In genomic region chr16:89686520-89687091, GRCh38 we compare ENCODE assay signal across 8 cellular contexts. TPM values are rescaled to one million over a fixed set of nuclear protein-coding genes. Genes with fewer than 3 reads are reported as not detected.
DNase-seq lines count a peak whose midpoint lies in the region; ATAC-seq and TF ChIP-seq lines count a peak whose summit lies in the region.

Gene CDK10, plus strand, starts transcription at chr16:89686689. Its CDS starts 22 bp downstream, at chr16:89686711.

- in situ Hi-C loops in KBM-7 (cut with MboI; ENCODE audit: low pct_unique_long_range_greater_than_20kb, low sequenced_read_pairs): no loop called here

- H3K4me2 ChIP-seq in fibroblast of lung (ENCODE audit: extremely low read depth, insufficient read depth, low read length): peak within 1 kb of the TSS; percentile 86

- H3K9me3 Mint-ChIP-seq in activated T-helper 17 cell treated with anti-CD3 and anti-CD28 coated beads, Interleukin-2, amount 50 U/mL, for 72 hours: no peaks in the 10 kb centered on the region
- H3K9me3 Mint-ChIP-seq in naive thymus-derived CD8-positive, alpha-beta T cell: no peaks in the 10 kb centered on the region

- H4K20me1 ChIP-seq in fibroblast of lung (ENCODE audit: control insufficient read depth, extremely low read depth, insufficient read depth, low read length): no peaks in the 10 kb centered on the region

- H3K36me3 Mint-ChIP-seq in activated T-helper 17 cell treated with anti-CD3 and anti-CD28 coated beads, Interleukin-2, amount 50 U/mL, for 72 hours (ENCODE audit: low read depth): peaks cover 20% of the 10 kb centered on the region
- peaks cover 0 to 20% (median 0%) of the 10 kb centered on the region in 3 donors for H3K36me3 Mint-ChIP-seq in naive thymus-derived CD8-positive, alpha-beta T cell

- H3K4me1 Mint-ChIP-seq in activated T-helper 17 cell treated with anti-CD3 and anti-CD28 coated beads, Interleukin-2, amount 50 U/mL, for 72 hours: peaks cover 11% of the 10 kb centered on the region
- peaks cover 8 to 25% (median 15%) of the 10 kb centered on the region in 4 donors for H3K4me1 Mint-ChIP-seq in naive thymus-derived CD8-positive, alpha-beta T cell

- H3K27me3 Mint-ChIP-seq in activated T-helper 17 cell treated with anti-CD3 and anti-CD28 coated beads, Interleukin-2, amount 50 U/mL, for 72 hours: no peaks in the 10 kb centered on the region
- no peaks in the 10 kb centered on the region for H3K27me3 Mint-ChIP-seq in naive thymus-derived CD8-positive, alpha-beta T cell

- H3K27me3 ChIP-seq in fibroblast of lung (ENCODE audit: control insufficient read depth, insufficient read depth, low read length): no peaks in the 10 kb centered on the region

- peaks cover 10% of the 10 kb centered on the region for H3K36me3 ChIP-seq in fibroblast of lung (ENCODE audit: control insufficient read depth, insufficient read depth, low read length)

- peak within 1 kb of the TSS; percentile 88 for H3K27ac Mint-ChIP-seq in activated T-helper 17 cell treated with anti-CD3 and anti-CD28 coated beads, Interleukin-2, amount 50 U/mL, for 72 hours
- peak within 1 kb of the TSS; percentile 22 to 96 (median 92) for H3K27ac Mint-ChIP-seq in naive thymus-derived CD8-positive, alpha-beta T cell

- peak within 1 kb of the TSS; percentile 65 to 94 (median 81) for H3K4me3 ChIP-seq in fibroblast of lung (replicated peaks in 1 of 4; ENCODE audit: control extremely low read depth in 1 of 4, insufficient read depth in 1 of 4, low read depth in 3 of 4, low read length in 4 of 4)

- DNase-seq in DMS53 (lab: John Stamatoyannopoulos, UW) (peak; percentile 91), KBM-7 (peak; percentile 94), RPMI7951 (ENCODE audit: low read depth) (peak; percentile 83), fibroblast of lung (ENCODE audit: low read depth in 2 of 2) (peak; percentile 78 to 83)
- peak; percentile 80 to 98 (median 88) for DNase-seq in naive thymus-derived CD8-positive, alpha-beta T cell
- DNase-seq in stimulated activated naive CD4-positive, alpha-beta T cell (lab: John Stamatoyannopoulos, UW): peak; percentile 77 to 96 (median 89)

- no peaks in the 10 kb centered on the region for H3K9me3 ChIP-seq in fibroblast of lung (ENCODE audit: control insufficient read depth, insufficient read depth, low read depth, low read length)

- H3K4me1 ChIP-seq in fibroblast of lung (ENCODE audit: control insufficient read depth, extremely low read depth, insufficient read depth, low read length): peaks cover 6% of the 10 kb centered on the region

- peak within 1 kb of the TSS; percentile 82 for H3K9ac ChIP-seq in fibroblast of lung (ENCODE audit: insufficient read depth, low read length)

- peaks cover 17% of the 10 kb centered on the region for H3K79me2 ChIP-seq in fibroblast of lung (ENCODE audit: control insufficient read depth, insufficient read depth, low read length)

- H3K27ac ChIP-seq in fibroblast of lung (ENCODE audit: insufficient read depth, low read length): peak within 1 kb of the TSS; percentile 67

- POLR2A ChIA-PET in naive thymus-derived CD8-positive, alpha-beta T cell (lab: Charles Lee): interaction anchor here (0.5 to 3.2 kb wide), 10 partner anchors 13 to 187 kb away, joined by 3 to 36 read pairs (median 6); partner anchors contain the start of genes CHMP1A, SPATA2L, SPATA33 and TCF25

- H3K4me3 Mint-ChIP-seq in activated T-helper 17 cell treated with anti-CD3 and anti-CD28 coated beads, Interleukin-2, amount 50 U/mL, for 72 hours: peak within 1 kb of the TSS; percentile 90
- peak within 1 kb of the TSS; percentile 86 to 96 (median 92) for H3K4me3 Mint-ChIP-seq in naive thymus-derived CD8-positive, alpha-beta T cell

- no peak for TF ChIP-seq CTCF in fibroblast of lung (conservative IDR thresholded peaks at IDR 0.05 in 1 of 2, IDR thresholded peaks at IDR 0.05 in 1 of 2; ENCODE audit: low read depth in 1 of 2, low read length in 2 of 2)

- ATAC-seq in GM21619 (IDR thresholded peaks at IDR 0.05; ENCODE audit: unreplicated experiment): peak; percentile 72
- peak; percentile 91 for ATAC-seq in activated T-helper 17 cell treated with anti-CD3 and anti-CD28 coated beads, Interleukin-2, amount 50 U/mL, for 72 hours (replicated peaks)
- peak; percentile 90 to 93 for ATAC-seq in naive thymus-derived CD8-positive, alpha-beta T cell

- peak within 1 kb of the TSS; percentile 98 for H2AFZ ChIP-seq in fibroblast of lung (ENCODE audit: low read length)

RNA-seq across cellular contexts. Expression of gene CDK10, which starts in this region (rescaled TPM):
- total RNA-seq in RPMI7951 (2014; rRNA removed; shearing (Covaris generic)): 24.5 and 29.0 TPM in 2 replicates
- 10 to 100 TPM; 81.1 to 98.8 TPM for total RNA-seq in activated T-helper 17 cell treated with anti-CD3 and anti-CD28 coated beads, Interleukin-2, amount 50 U/mL, for 72 hours
- total RNA-seq in fibroblast of lung: 37.5 and 41.9 TPM in 2 replicates
- 22.9 and 27.3 TPM in 2 replicates for polyA plus RNA-seq in fibroblast of lung
- polyA plus RNA-seq in fibroblast of lung (2012): 78.2 and 95.2 TPM in 2 replicates
- polyA minus RNA-seq in fibroblast of lung (ENCODE audit: low replicate concordance): 22.6 and 25.1 TPM in 2 replicates
- 100 to 1,000 TPM; 129 to 135 TPM for total RNA-seq in naive thymus-derived CD8-positive, alpha-beta T cell
- 10 to 100 TPM; 25.4 to 63.3 (median 27.3) TPM for polyA plus RNA-seq in naive thymus-derived CD8-positive, alpha-beta T cell

Comparison
In these comparisons a context has a peak if more than half of its experiments do, and no peak if none do; other contexts are left out.
1. Peak in every context shown above with its lines: DNase-seq, ATAC-seq, H3K4me3 ChIP-seq and H3K27ac ChIP-seq.